ENCODE assay signal across 8 cellular contexts in genomic region chrX:47332729-47333128, GRCh38. TPM values are rescaled to one million over a fixed set of nuclear protein-coding genes. Genes with fewer than 3 reads are reported as not detected.
"Had no signal": no experiment of that assay in that cellular context is flagged by ENCODE, and none has a peak within 500 bp of the region (broad histone marks: within the 10 kb centered on the region; RNA-seq: fewer than 3 reads in every experiment).

No MANE protein-coding gene starts in this region.

RNA-seq across cellular contexts. Expression of gene ZNF157, which starts 37.6 kb away (rescaled TPM):
- total RNA-seq: left lobe of liver, left ventricle myocardium inferior, left ventricle myocardium superior, lung microvascular endothelial cell, mesenteric fat pad had no signal
- polyA plus RNA-seq: hepatocyte, immature natural killer cell, liver had no signal
